Comparison of ENCODE assay signal across 1 cellular context in genomic region chr14:70005281-70005805, GRCh38.
TF ChIP-seq lines count a peak whose summit lies in the region.

No MANE protein-coding gene starts in this region.

TF ChIP-seq in HepG2, 621 proteins besides CTCF, POLR2A, EP300 and RAD21 (continued from another document and continues in another):
- TF ChIP-seq ZFP91 (CRISPR knock-in tag; IDR thresholded peaks at IDR 0.05; ENCODE audit: borderline replicate concordance) = no peak
- no peak for TF ChIP-seq SMAD3 (CRISPR knock-in tag; IDR thresholded peaks at IDR 0.05)
- TF ChIP-seq GRHL1 (CRISPR knock-in tag; conservative IDR thresholded peaks at IDR 0.05) = no peak
- TF ChIP-seq HOXA5 (CRISPR knock-in tag; IDR thresholded peaks at IDR 0.05) = no peak; the same call in 1 of the 2 replicates
- peak; percentile 80; the same call in 1 of the 2 replicates for TF ChIP-seq ZFP1 (CRISPR knock-in tag; IDR thresholded peaks at IDR 0.05)
- no peak for TF ChIP-seq PRMT3 (CRISPR knock-in tag; IDR thresholded peaks at IDR 0.05; ENCODE audit: borderline replicate concordance, low read depth)
- peak; percentile 73; the same call in 1 of the 2 replicates for TF ChIP-seq ARID4A (CRISPR knock-in tag; IDR thresholded peaks at IDR 0.05; ENCODE audit: borderline replicate concordance)
- no peak for TF ChIP-seq RBFOX2 (IDR thresholded peaks at IDR 0.05; ENCODE audit: low read depth, low read length)
- peak in 1 of 2 experiments; percentile 38; a peak in 1 of 4 replicates for TF ChIP-seq REST (IDR thresholded peaks at IDR 0.05; ENCODE audit: borderline replicate concordance in 1 of 2, low read depth in 1 of 2, low read length in 2 of 2)
- TF ChIP-seq KMT2A (CRISPR knock-in tag; IDR thresholded peaks at IDR 0.05) = no peak
- TF ChIP-seq HOXA9 (CRISPR knock-in tag; IDR thresholded peaks at IDR 0.05; ENCODE audit: borderline replicate concordance) = no peak
- TF ChIP-seq ZNF740 (CRISPR knock-in tag; IDR thresholded peaks at IDR 0.05) = no peak
- TF ChIP-seq MYNN (CRISPR knock-in tag; IDR thresholded peaks at IDR 0.05; ENCODE audit: low read depth) = no peak
- TF ChIP-seq NFE2L1 (CRISPR knock-in tag; IDR thresholded peaks at IDR 0.05; ENCODE audit: borderline replicate concordance) = no peak
- peak; percentile 80 for TF ChIP-seq ZFX (CRISPR knock-in tag; IDR thresholded peaks at IDR 0.05; ENCODE audit: low read depth)
- TF ChIP-seq ZUFSP (CRISPR knock-in tag; IDR thresholded peaks at IDR 0.05; ENCODE audit: borderline replicate concordance) = no peak
- no peak for TF ChIP-seq RBM22 (optimal IDR thresholded peaks at IDR 0.05; ENCODE audit: low read length)
- TF ChIP-seq FOSL1 (CRISPR knock-in tag; IDR thresholded peaks at IDR 0.05; ENCODE audit: borderline replicate concordance) = no peak
- no peak for TF ChIP-seq CSRNP1 (CRISPR knock-in tag; IDR thresholded peaks at IDR 0.05)
- TF ChIP-seq ZNF7 (CRISPR knock-in tag; IDR thresholded peaks at IDR 0.05) = no peak
- no peak for TF ChIP-seq ZNF232 (CRISPR knock-in tag; IDR thresholded peaks at IDR 0.05; ENCODE audit: borderline replicate concordance)
- no peak for TF ChIP-seq MZF1 (CRISPR knock-in tag; IDR thresholded peaks at IDR 0.05; ENCODE audit: borderline replicate concordance)
- TF ChIP-seq ZBTB49 (CRISPR knock-in tag; IDR thresholded peaks at IDR 0.05; ENCODE audit: borderline replicate concordance) = no peak
- TF ChIP-seq ZNF550 (CRISPR knock-in tag; IDR thresholded peaks at IDR 0.05; ENCODE audit: borderline replicate concordance) = no peak
- peak; percentile 45; the same call in 1 of the 2 replicates for TF ChIP-seq ZNF687 (CRISPR knock-in tag; IDR thresholded peaks at IDR 0.05)
- TF ChIP-seq ZBTB25 (CRISPR knock-in tag; IDR thresholded peaks at IDR 0.05) = 0 out of 2 replicates have a peak, but pooled peaks have one; percentile 31
- TF ChIP-seq RFX1 (IDR thresholded peaks at IDR 0.05) = no peak
- TF ChIP-seq ARNTL (CRISPR knock-in tag; IDR thresholded peaks at IDR 0.05) = peak; percentile 81
- peak; percentile 76; the same call in 1 of the 2 replicates for TF ChIP-seq FOXO1 (CRISPR knock-in tag; IDR thresholded peaks at IDR 0.05)
- TF ChIP-seq KDM5B (CRISPR knock-in tag; IDR thresholded peaks at IDR 0.05; ENCODE audit: borderline replicate concordance) = no peak
- TF ChIP-seq ZNF264 (CRISPR knock-in tag; IDR thresholded peaks at IDR 0.05) = peak; percentile 99
- TF ChIP-seq POLR2G (IDR thresholded peaks at IDR 0.05; ENCODE audit: low read depth, low read length) = peak; percentile 52
- TF ChIP-seq HDAC2 (CRISPR knock-in tag; IDR thresholded peaks at IDR 0.05) = peak; percentile 93
